Comparison of ENCODE assay signal across 16 cellular contexts in the genomic region with DNA sequence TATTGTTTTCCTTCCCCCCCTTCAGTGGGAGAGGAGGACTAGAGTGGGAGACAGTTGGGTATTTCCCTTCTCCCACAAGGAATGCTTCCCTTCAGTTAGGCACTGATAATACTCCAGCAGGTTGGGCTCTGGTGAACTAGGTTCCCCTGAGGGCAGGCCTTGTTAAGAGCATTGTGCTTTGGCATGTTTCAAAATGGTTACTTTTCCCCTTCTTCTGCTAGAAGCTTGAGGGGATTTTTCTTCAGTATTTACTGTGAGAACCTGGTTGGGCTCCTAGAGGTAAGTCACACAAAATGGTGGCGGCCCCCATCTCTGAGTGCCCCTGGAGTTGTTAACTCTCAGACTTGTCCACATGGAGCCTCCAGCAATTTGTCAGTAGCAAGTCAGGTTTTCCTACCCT.
A peak's percentile ranks its signal among the peaks of the same experiment; 100 is the strongest.
DNase-seq lines count a peak whose midpoint lies in the region; ATAC-seq and TF ChIP-seq lines count a peak whose summit lies in the region.
"Had no signal": no experiment of that assay in that cellular context is flagged by ENCODE, and none has a peak within 500 bp of the region (broad histone marks: within the 10 kb centered on the region; RNA-seq: fewer than 3 reads in every experiment).

No MANE protein-coding gene starts in this region.

- peaks cover 13% of the 10 kb centered on the region for H3K9me3 ChIP-seq in HUES6 (ENCODE audit: control insufficient read depth, insufficient read depth, low read depth, low read length)

- H4K5ac ChIP-seq in mesendoderm (ENCODE audit: low read length) = no peak overlapping the region

- H2BK120ac ChIP-seq in mesendoderm (ENCODE audit: low read depth, low read length) = no peak overlapping the region

- no peak overlapping the region for H2BK15ac ChIP-seq in mesendoderm (replicated peaks; ENCODE audit: low read depth)

- H3K9ac ChIP-seq in HUES6 (ENCODE audit: low read length) = no peak overlapping the region
- H3K9ac ChIP-seq in mesendoderm (ENCODE audit: low read length) = no peak overlapping the region
- H3K9ac ChIP-seq: BLaER1 treated with 17β-estradiol and CSF1 and Interleukin-3, amounts not matched to agents 10 nM and 100 nM had no signal

- no peaks in the 10 kb centered on the region for H3K79me1 ChIP-seq in mesendoderm (ENCODE audit: low read length)

- H3F3A ChIP-seq in GM23338 (replicated peaks; ENCODE audit: low read depth) = no peaks in the 10 kb centered on the region

- H4K8ac ChIP-seq in mesendoderm (ENCODE audit: low read depth, low read length) = no peak overlapping the region

- DNase-seq in GM23338 (ENCODE audit: low spot score) = peak; percentile 8
- DNase-seq in WTC11 (ENCODE audit: low spot score) = no peak
- DNase-seq in mesendoderm = peak; percentile 69
- no peak for DNase-seq in activated CD4-positive, CD25-positive, alpha-beta regulatory T cell treated with anti-CD3 and anti-CD28 coated beads, Interleukin-2, amount 50 U/mL, for 72 hours
- no peak for DNase-seq in activated naive CD4-positive, alpha-beta T cell treated with anti-CD3 and anti-CD28 coated beads, Interleukin-2, amount 50 U/mL, for 16 hours
- DNase-seq: ACHN; Calu3; CD4-positive, alpha-beta T cell; DMS 273 treated with DMSO at 0.1 percent for 48 hours; DMS79; KG1 had no signal

- TF ChIP-seq CTCF in GM23338 (conservative IDR thresholded peaks at IDR 0.05; ENCODE audit: low read depth in 2 of 2) (no peak), WTC11 (IDR thresholded peaks at IDR 0.05) (no peak)

- no peaks in the 10 kb centered on the region for H3K27me3 Mint-ChIP-seq in GM23338 (ENCODE audit: insufficient read depth, low read depth, poor library complexity)
- peaks cover 8% of the 10 kb centered on the region for H3K27me3 Mint-ChIP-seq in WTC11 (ENCODE audit: low read depth)
- H3K27me3 Mint-ChIP-seq: CD4-positive, alpha-beta T cell had no signal

- H3K56ac ChIP-seq in mesendoderm (ENCODE audit: low read length) = no peak overlapping the region

- H3K23ac ChIP-seq in mesendoderm (ENCODE audit: low read length) = no peak overlapping the region

- peaks cover 30% of the 10 kb centered on the region for H3K4me1 Mint-ChIP-seq in GM23338
- H3K4me1 Mint-ChIP-seq in WTC11 = peaks cover 42% of the 10 kb centered on the region
- H3K4me1 Mint-ChIP-seq: IgD-negative memory B cell had no signal

- peak; percentile 34; the same call in 2 of the 3 replicates for ATAC-seq in GM23338
- peak; percentile 41 for ATAC-seq in WTC11
- no peak for ATAC-seq in HG03354 (IDR thresholded peaks at IDR 0.05; ENCODE audit: poor library complexity, severe bottlenecking, unreplicated experiment)

- peak overlapping the region; percentile 60; the same call in 1 of the 2 replicates for H3K4me2 ChIP-seq in GM23338
- no peak overlapping the region for H3K4me2 ChIP-seq in mesendoderm (ENCODE audit: low read length)

- peaks cover 18% of the 10 kb centered on the region; the same call in 2 of the 3 replicates for H3K36me3 Mint-ChIP-seq in GM23338 (ENCODE audit: low read depth)
- peaks cover 22% of the 10 kb centered on the region for H3K36me3 Mint-ChIP-seq in WTC11

- H3K9me3 Mint-ChIP-seq in GM23338 (peaks cover 23% of the 10 kb centered on the region), WTC11 (peaks cover 28% of the 10 kb centered on the region)

- H3K18ac ChIP-seq in mesendoderm (ENCODE audit: low read length) = no peak overlapping the region

- CTCF ChIA-PET in WTC11 (lab: Charles Lee) = interaction anchor here (0.9 kb wide), 1 partner anchor 26 kb away, joined by 3 read pairs; no protein-coding TSS in a partner anchor

- H3K4ac ChIP-seq in mesendoderm (ENCODE audit: low read depth, low read length) = no peak overlapping the region

- H4K20me1 ChIP-seq in GM23338 (replicated peaks; ENCODE audit: insufficient read depth) = no peaks in the 10 kb centered on the region
- H4K20me1 ChIP-seq: BLaER1 treated with 17β-estradiol and CSF1 and Interleukin-3, amounts not matched to agents 10 nM and 100 nM had no signal

- 0 out of 2 replicates have a peak, but pooled peaks cover 5% of the 10 kb centered on the region for H3K9me2 ChIP-seq in GM23338 (ENCODE audit: insufficient read depth)

- H3K36me3 ChIP-seq in GM23338 (ENCODE audit: insufficient read depth) (no peaks in the 10 kb centered on the region), HUES6 (ENCODE audit: control insufficient read depth, insufficient read depth, low read length) (no peaks in the 10 kb centered on the region), mesendoderm (ENCODE audit: control insufficient read depth, insufficient read depth, low read length) (no peaks in the 10 kb centered on the region)

- H3K4me3 ChIP-seq in GM23338 (no peak overlapping the region), HUES6 (ENCODE audit: low read depth, low read length) (no peak overlapping the region), mesendoderm (ENCODE audit: low read length) (no peak overlapping the region)
- H3K4me3 ChIP-seq: BLaER1 treated with 17β-estradiol and CSF1 and Interleukin-3, amounts not matched to agents 10 nM and 100 nM had no signal

- H3K4me3 Mint-ChIP-seq in GM23338 = no peak overlapping the region
- H3K4me3 Mint-ChIP-seq in WTC11 = no peak overlapping the region
- H3K4me3 Mint-ChIP-seq: CD4-positive, alpha-beta T cell; IgD-negative memory B cell had no signal

- no peaks in the 10 kb centered on the region for H3K27me3 ChIP-seq in GM23338 (ENCODE audit: insufficient read depth)
- H3K27me3 ChIP-seq in HUES6 (ENCODE audit: control insufficient read depth, insufficient read depth, low read length) = no peaks in the 10 kb centered on the region
- H3K27me3 ChIP-seq in mesendoderm (ENCODE audit: insufficient read depth, low read length, poor library complexity) = no peaks in the 10 kb centered on the region
- H3K27me3 ChIP-seq: BLaER1 treated with 17β-estradiol and CSF1 and Interleukin-3, amounts not matched to agents 10 nM and 100 nM had no signal

- no peak overlapping the region for H2AFZ ChIP-seq in GM23338

- H2BK5ac ChIP-seq in mesendoderm (ENCODE audit: low read length) = no peak overlapping the region

- H2AK5ac ChIP-seq in mesendoderm (ENCODE audit: low read length) = no peak overlapping the region

- H3K4me1 ChIP-seq in GM23338 (ENCODE audit: insufficient read depth) (peaks cover 38% of the 10 kb centered on the region), HUES6 (ENCODE audit: control insufficient read depth, insufficient read depth, low read length) (peaks cover 31% of the 10 kb centered on the region), mesendoderm (ENCODE audit: control insufficient read depth, low read depth, low read length) (no peaks in the 10 kb centered on the region)

- H3K27ac Mint-ChIP-seq in GM23338 (no peak overlapping the region), WTC11 (no peak overlapping the region)
- H3K27ac Mint-ChIP-seq: CD4-positive, alpha-beta T cell; IgD-negative memory B cell had no signal

- H3K27ac ChIP-seq in GM23338 (ENCODE audit: low read depth) (no peak overlapping the region), HUES6 (ENCODE audit: low read depth, low read length) (0 out of 2 replicates have a peak overlapping the region, but pooled peaks have one; percentile 2), mesendoderm (ENCODE audit: low read depth, low read length) (no peak overlapping the region)
- H3K27ac ChIP-seq: BLaER1 treated with 17β-estradiol and CSF1 and Interleukin-3, amounts not matched to agents 10 nM and 100 nM; HL-60 had no signal

- H3K79me2 ChIP-seq in GM23338 (replicated peaks; ENCODE audit: insufficient read depth) = no peaks in the 10 kb centered on the region
- H3K79me2 ChIP-seq in mesendoderm (ENCODE audit: control insufficient read depth, insufficient read depth, low read length) = no peaks in the 10 kb centered on the region

- POLR2A ChIA-PET in WTC11 (lab: Charles Lee) = no interaction called here

- WGBS in mesendoderm (ENCODE audit: extremely low coverage, insufficient coverage, low lambda C conversion rate) = no CpG with 5 or more reads among the region's 1 CpG

TF ChIP-seq in GM23338, 12 proteins besides CTCF, POLR2A, EP300 and RAD21:
- TF ChIP-seq CREB1 (CRISPR knock-in tag; IDR thresholded peaks at IDR 0.05; ENCODE audit: low read depth) (no peak), EZH2 (IDR thresholded peaks at IDR 0.05; ENCODE audit: low read depth, unreplicated experiment) (no peak)
- TF ChIP-seq, protein P1, sequence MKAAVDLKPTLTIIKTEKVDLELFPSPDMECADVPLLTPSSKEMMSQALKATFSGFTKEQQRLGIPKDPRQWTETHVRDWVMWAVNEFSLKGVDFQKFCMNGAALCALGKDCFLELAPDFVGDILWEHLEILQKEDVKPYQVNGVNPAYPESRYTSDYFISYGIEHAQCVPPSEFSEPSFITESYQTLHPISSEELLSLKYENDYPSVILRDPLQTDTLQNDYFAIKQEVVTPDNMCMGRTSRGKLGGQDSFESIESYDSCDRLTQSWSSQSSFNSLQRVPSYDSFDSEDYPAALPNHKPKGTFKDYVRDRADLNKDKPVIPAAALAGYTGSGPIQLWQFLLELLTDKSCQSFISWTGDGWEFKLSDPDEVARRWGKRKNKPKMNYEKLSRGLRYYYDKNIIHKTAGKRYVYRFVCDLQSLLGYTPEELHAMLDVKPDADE (IDR thresholded peaks at IDR 0.05) = no peak

TF ChIP-seq in WTC11, 78 proteins besides CTCF, POLR2A, EP300 and RAD21 (continues in another document):
- TF ChIP-seq, protein P2, sequence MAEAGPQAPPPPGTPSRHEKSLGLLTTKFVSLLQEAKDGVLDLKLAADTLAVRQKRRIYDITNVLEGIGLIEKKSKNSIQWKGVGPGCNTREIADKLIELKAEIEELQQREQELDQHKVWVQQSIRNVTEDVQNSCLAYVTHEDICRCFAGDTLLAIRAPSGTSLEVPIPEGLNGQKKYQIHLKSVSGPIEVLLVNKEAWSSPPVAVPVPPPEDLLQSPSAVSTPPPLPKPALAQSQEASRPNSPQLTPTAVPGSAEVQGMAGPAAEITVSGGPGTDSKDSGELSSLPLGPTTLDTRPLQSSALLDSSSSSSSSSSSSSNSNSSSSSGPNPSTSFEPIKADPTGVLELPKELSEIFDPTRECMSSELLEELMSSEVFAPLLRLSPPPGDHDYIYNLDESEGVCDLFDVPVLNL (CRISPR knock-in tag; IDR thresholded peaks at IDR 0.05; ENCODE audit: borderline replicate concordance, low read depth) = no peak
- TF ChIP-seq NR2C2 (CRISPR knock-in tag; IDR thresholded peaks at IDR 0.05) (no peak), CREM (CRISPR knock-in tag; IDR thresholded peaks at IDR 0.05) (no peak)

Comparison
In these comparisons a context has a peak if more than half of its experiments do, and no peak if none do; other contexts are left out.
1. DNase-seq: peak in GM23338 (single experiment) and mesendoderm (single experiment); none in WTC11 (single experiment), activated CD4-positive, CD25-positive, alpha-beta regulatory T cell treated with anti-CD3 and anti-CD28 coated beads, Interleukin-2, amount 50 U/mL, for 72 hours (single experiment) and activated naive CD4-positive, alpha-beta T cell treated with anti-CD3 and anti-CD28 coated beads, Interleukin-2, amount 50 U/mL, for 16 hours (single experiment).